ENCODE assay signal across 8 cellular contexts in genomic region chr14:95157195-95157986, GRCh38. TPM values are rescaled to one million over a fixed set of nuclear protein-coding genes. Genes with fewer than 3 reads are reported as not detected.
A peak's percentile ranks its signal among the peaks of the same experiment; 100 is the strongest.
DNase-seq lines count a peak whose midpoint lies in the region; ATAC-seq, FAIRE-seq and TF ChIP-seq lines count a peak whose summit lies in the region.

Gene DICER1 (minus strand): TSS chr14:95157529. CDS start chr14:95133458, 24,071 bp downstream.

- POLR2A ChIA-PET in activated naive CD8-positive, alpha-beta T cell treated with anti-CD3 and anti-CD28 coated beads, Interleukin-2, amount 10 ng/mL, durations not matched to agents 7 days and 5 days (lab: Charles Lee), result interaction anchor here (0.5 to 1.0 kb wide), 2 partner anchors 26 to 162 kb away, joined by 3 read pairs; no protein-coding TSS in a partner anchor

- H3K27ac Mint-ChIP-seq in activated naive CD8-positive, alpha-beta T cell treated with anti-CD3 and anti-CD28 coated beads, Interleukin-2, amount 10 ng/mL, durations not matched to agents 7 days and 5 days, result peak within 1 kb of the TSS; percentile 99

- no peaks in the 10 kb centered on the region for H3K9me3 ChIP-seq in SU-DHL-6 (ENCODE audit: insufficient read depth, low read length)
- H3K9me3 ChIP-seq in pancreas, result no peaks in the 10 kb centered on the region
- H3K9me3 ChIP-seq in thyroid gland, result no peaks in the 10 kb centered on the region

- 0% methylated on average over 73 to 93 of the region's 93 CpGs for WGBS in pancreas, 2 donors
- WGBS in thyroid gland, 2 donors, result 0% methylated on average over 11 of the region's 93 CpGs

- intact Hi-C loops in head of caudate nucleus (cut with DNase I) (loop anchor here (5.0 kb wide), 1 partner anchor 40 kb away; no protein-coding TSS in a partner anchor), pancreas (cut with DNase I) (no loop called here), thyroid gland (cut with DNase I) (loop anchor here (5.0 kb wide), 1 partner anchor 380 kb away; the partner anchor contains the start of gene GLRX5)

- peaks cover 25% of the 10 kb centered on the region for H3K4me1 Mint-ChIP-seq in activated naive CD8-positive, alpha-beta T cell treated with anti-CD3 and anti-CD28 coated beads, Interleukin-2, amount 10 ng/mL, durations not matched to agents 7 days and 5 days

- H3K27me3 ChIP-seq in SU-DHL-6 (ENCODE audit: low read length) (no peaks in the 10 kb centered on the region), pancreas (no peaks in the 10 kb centered on the region), thyroid gland (no peaks in the 10 kb centered on the region)

- H3K4me1 ChIP-seq in pancreas, result peaks cover 4 to 41% (median 7%) of the 10 kb centered on the region in 3 donors
- peaks cover 32 to 35% of the 10 kb centered on the region in 2 donors for H3K4me1 ChIP-seq in thyroid gland

- TF ChIP-seq CTCF in GM12864 (IDR thresholded peaks at IDR 0.05; ENCODE audit: low read depth, low read length, missing control alignments) (no peak), SU-DHL-6 (IDR thresholded peaks at IDR 0.05; ENCODE audit: insufficient read depth, low read length, poor library complexity, severe bottlenecking) (no peak), pancreas (IDR thresholded peaks at IDR 0.05) (no peak), thyroid gland (IDR thresholded peaks at IDR 0.05) (peak in 1 of 6 experiments; percentile 9)

- peak within 1 kb of the TSS; percentile 92 for H3K4me2 ChIP-seq in SU-DHL-6 (ENCODE audit: low read depth, low read length, poor library complexity, severe bottlenecking)

- H3K4me3 ChIP-seq in GM12864 (ENCODE audit: low read depth, low read length) (peak within 1 kb of the TSS; percentile 89), SU-DHL-6 (ENCODE audit: insufficient read depth, low read length, poor library complexity, severe bottlenecking) (peak within 1 kb of the TSS; percentile 75), pancreas (peak within 1 kb of the TSS; percentile 73 to 89 (median 80)), thyroid gland (replicated peaks in 1 of 3) (peak within 1 kb of the TSS; percentile 64 to 83 (median 74))

- H3F3A ChIP-seq in SU-DHL-6 (ENCODE audit: insufficient read depth), result peaks cover 9% of the 10 kb centered on the region; the same call in 1 of the 2 replicates

- H3K4me3 Mint-ChIP-seq in activated naive CD8-positive, alpha-beta T cell treated with anti-CD3 and anti-CD28 coated beads, Interleukin-2, amount 10 ng/mL, durations not matched to agents 7 days and 5 days, result peak within 1 kb of the TSS; percentile 89

- H3K79me2 ChIP-seq in SU-DHL-6 (ENCODE audit: insufficient read depth, low read length), result peaks cover 45% of the 10 kb centered on the region

- H3K9ac ChIP-seq in SU-DHL-6 (ENCODE audit: low read length), result peak within 1 kb of the TSS; percentile 80

- TF ChIP-seq POLR2A in thyroid gland (IDR thresholded peaks at IDR 0.05), result peak; percentile 25 to 86

- H3K36me3 Mint-ChIP-seq in activated naive CD8-positive, alpha-beta T cell treated with anti-CD3 and anti-CD28 coated beads, Interleukin-2, amount 10 ng/mL, durations not matched to agents 7 days and 5 days, result peaks cover 6% of the 10 kb centered on the region

- no peaks in the 10 kb centered on the region for H3K9me3 Mint-ChIP-seq in activated naive CD8-positive, alpha-beta T cell treated with anti-CD3 and anti-CD28 coated beads, Interleukin-2, amount 10 ng/mL, durations not matched to agents 7 days and 5 days

- H3K9me2 ChIP-seq in SU-DHL-6 (replicated peaks; ENCODE audit: insufficient read depth, low read length), result no peaks in the 10 kb centered on the region

- H3K27ac ChIP-seq in SU-DHL-6 (ENCODE audit: low read depth, low read length) (peak within 1 kb of the TSS; percentile 74), pancreas (peak within 1 kb of the TSS; percentile 93 to 97 (median 96)), thyroid gland (peak within 1 kb of the TSS; percentile 88 to 98 (median 94))

- DNase-seq in GM12864 (ENCODE audit: low read depth) (peak; percentile 67), NCI-H128 (lab: John Stamatoyannopoulos, UW; ENCODE audit: unreplicated experiment) (peak; percentile 96), head of caudate nucleus (peak; percentile 95 to 100 (median 99)), pancreas (peak; percentile 97 to 100 (median 99)), thyroid gland (peak; percentile 97 to 98)
- peak; percentile 97 for DNase-seq in activated naive CD8-positive, alpha-beta T cell treated with anti-CD3 and anti-CD28 coated beads, Interleukin-2, amount 10 ng/mL, durations not matched to agents 7 days and 5 days

- H3K36me3 ChIP-seq in SU-DHL-6 (ENCODE audit: low read length) (no peaks in the 10 kb centered on the region), pancreas (no peaks in the 10 kb centered on the region), thyroid gland (no peaks in the 10 kb centered on the region)

- peaks cover 11% of the 10 kb centered on the region; the same call in 1 of the 2 replicates for H4K20me1 ChIP-seq in SU-DHL-6 (ENCODE audit: low read depth, low read length)

- FAIRE-seq in pancreas (lab: Jason Lieb, UNC), result no peak

- peak; percentile 78 for ATAC-seq in HG02678 (IDR thresholded peaks at IDR 0.05; ENCODE audit: unreplicated experiment)
- ATAC-seq in activated naive CD8-positive, alpha-beta T cell treated with anti-CD3 and anti-CD28 coated beads, Interleukin-2, amount 10 ng/mL, durations not matched to agents 7 days and 5 days (ENCODE audit: low read depth), result peak; percentile 79
- peak; percentile 93 to 97 (median 94) for ATAC-seq in pancreas

- H2AFZ ChIP-seq in SU-DHL-6 (ENCODE audit: low read depth, low read length, severe bottlenecking), result peak within 1 kb of the TSS; percentile 95

- no peaks in the 10 kb centered on the region for H3K27me3 Mint-ChIP-seq in activated naive CD8-positive, alpha-beta T cell treated with anti-CD3 and anti-CD28 coated beads, Interleukin-2, amount 10 ng/mL, durations not matched to agents 7 days and 5 days

RNA-seq across cellular contexts. Expression of gene DICER1, which starts in this region (rescaled TPM):
- total RNA-seq in activated naive CD8-positive, alpha-beta T cell treated with anti-CD3 and anti-CD28 coated beads, Interleukin-2, amount 10 ng/mL, durations not matched to agents 7 days and 5 days, result 10 to 100 TPM; 62.7 to 65.5 TPM
- total RNA-seq in pancreas (10 to 100 TPM; 22.1 to 37.8 (median 26.4) TPM), thyroid gland (10 to 100 TPM; 66.5 to 96.8 (median 78.8) TPM)
- 10 to 100 TPM in 1 of 2 donors, 1 to 10 TPM in 1; 5.7 to 11.8 TPM for polyA plus RNA-seq in pancreas

Comparison
In these comparisons a context has a peak if more than half of its experiments do, and no peak if none do; other contexts are left out.
1. Peak in every context shown above with its lines: DNase-seq, ATAC-seq, H3K4me3 ChIP-seq and H3K27ac ChIP-seq.
2. intact Hi-C loops: an anchor here in head of caudate nucleus (5.0 kb wide) and thyroid gland (5.0 kb wide); none called in pancreas.